1 cellular context compared by ENCODE assay signal in the genomic region with DNA sequence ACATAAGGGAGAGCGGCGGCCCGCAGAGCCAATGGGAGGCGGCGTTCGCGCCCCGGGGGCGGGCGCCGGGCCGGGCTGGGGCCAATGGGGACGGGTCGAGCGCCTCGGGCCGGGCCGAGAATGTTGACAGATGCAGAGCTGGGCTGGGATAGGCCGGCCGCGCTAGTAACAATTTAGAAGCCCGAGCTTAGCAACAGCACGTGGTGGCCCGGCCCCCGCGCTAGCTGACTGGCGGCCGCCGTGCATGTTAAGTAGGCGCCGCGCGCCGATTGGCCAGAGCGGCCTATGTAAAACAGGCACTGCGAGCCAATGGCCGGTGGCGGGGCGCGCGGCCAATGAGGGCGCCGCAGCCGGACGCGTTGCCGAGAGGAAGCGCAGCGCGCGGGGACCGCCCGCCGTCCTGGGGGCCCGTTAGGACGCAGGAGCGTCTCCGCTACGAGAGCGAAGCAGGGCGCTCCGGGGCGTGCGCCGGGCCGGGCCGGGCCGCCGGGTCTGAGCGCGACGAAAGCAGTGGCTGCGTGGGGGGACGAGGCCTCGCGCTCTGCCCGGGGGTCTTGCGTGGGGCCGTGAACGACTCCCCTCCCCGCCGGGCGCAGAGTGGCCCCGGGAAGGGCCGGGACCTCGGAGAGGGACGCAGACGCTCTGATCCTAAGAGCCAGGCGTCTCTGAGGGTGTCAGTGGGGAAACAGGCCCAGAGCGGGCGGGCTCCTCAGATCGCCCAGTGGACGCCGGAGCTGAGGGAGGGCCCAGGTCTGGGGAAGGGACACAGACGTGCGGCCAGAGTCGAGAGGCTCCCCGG.
TF ChIP-seq lines count a peak whose summit lies in the region.

No MANE protein-coding gene starts in this region.

TF ChIP-seq in IMR-90, 13 proteins besides CTCF, POLR2A, EP300 and RAD21 (continued from another document):
- TF ChIP-seq RFX5 (IDR thresholded peaks at IDR 0.05; ENCODE audit: low read depth, low read length) (peak; percentile 93), BHLHE40 (IDR thresholded peaks at IDR 0.05; ENCODE audit: low read depth, low read length) (peak; percentile 42; the same call in 1 of the 2 replicates), CEBPB (IDR thresholded peaks at IDR 0.05; ENCODE audit: low read depth, low read length) (peak; percentile 27; the same call in 1 of the 2 replicates), MAZ (IDR thresholded peaks at IDR 0.05; ENCODE audit: borderline replicate concordance, low read depth, low read length) (no peak), MXI1 (IDR thresholded peaks at IDR 0.05; ENCODE audit: borderline replicate concordance, low read depth, low read length) (peak; percentile 96; the same call in 1 of the 2 replicates), FOS (IDR thresholded peaks at IDR 0.05; ENCODE audit: low read depth, low read length) (peak; percentile 64; the same call in 1 of the 2 replicates)
- TF ChIP-seq, protein P1, sequence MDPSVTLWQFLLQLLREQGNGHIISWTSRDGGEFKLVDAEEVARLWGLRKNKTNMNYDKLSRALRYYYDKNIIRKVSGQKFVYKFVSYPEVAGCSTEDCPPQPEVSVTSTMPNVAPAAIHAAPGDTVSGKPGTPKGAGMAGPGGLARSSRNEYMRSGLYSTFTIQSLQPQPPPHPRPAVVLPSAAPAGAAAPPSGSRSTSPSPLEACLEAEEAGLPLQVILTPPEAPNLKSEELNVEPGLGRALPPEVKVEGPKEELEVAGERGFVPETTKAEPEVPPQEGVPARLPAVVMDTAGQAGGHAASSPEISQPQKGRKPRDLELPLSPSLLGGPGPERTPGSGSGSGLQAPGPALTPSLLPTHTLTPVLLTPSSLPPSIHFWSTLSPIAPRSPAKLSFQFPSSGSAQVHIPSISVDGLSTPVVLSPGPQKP (IDR thresholded peaks at IDR 0.05; ENCODE audit: borderline replicate concordance, low read depth, low read length), result no peak
